14 cellular contexts compared by ENCODE assay signal in the genomic region with DNA sequence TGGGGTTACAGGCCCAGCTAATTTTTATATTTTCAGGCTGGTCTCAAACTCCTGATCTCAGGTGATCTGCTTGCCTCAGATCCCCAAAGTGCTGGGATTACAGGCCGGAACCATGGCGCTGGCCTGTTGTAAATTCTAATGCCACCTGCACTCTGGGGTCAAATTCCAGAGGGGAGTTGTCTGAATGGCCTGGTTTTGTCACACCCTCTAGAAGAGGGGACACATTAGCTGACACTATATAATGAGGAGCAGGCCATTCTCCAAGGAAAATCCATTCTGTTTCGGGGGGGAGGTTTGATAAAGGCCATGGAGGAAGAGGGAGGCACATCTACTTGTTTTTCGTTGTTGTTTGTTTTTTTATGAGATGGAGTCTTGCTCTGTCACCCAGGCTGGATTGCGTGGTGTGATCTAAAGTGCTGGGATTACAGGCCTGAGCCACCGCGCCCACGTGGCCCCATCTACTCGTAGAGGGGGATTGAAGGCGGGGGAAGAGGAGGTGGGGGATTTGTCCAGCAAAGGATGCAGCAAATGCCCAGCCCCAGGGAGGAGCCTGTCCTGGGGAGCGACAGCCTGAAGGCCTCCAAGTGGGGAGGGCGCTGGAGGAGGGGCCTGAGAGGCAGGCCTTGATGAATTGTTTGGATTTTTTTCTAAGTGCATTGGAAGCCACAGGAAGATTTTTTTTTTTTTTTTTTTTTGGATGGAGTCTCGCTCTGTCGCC.
A peak's percentile ranks its signal among the peaks of the same experiment; 100 is the strongest.
DNase-seq lines count a peak whose midpoint lies in the region; ATAC-seq and TF ChIP-seq lines count a peak whose summit lies in the region.
"Had no signal": no experiment of that assay in that cellular context is flagged by ENCODE, and none has a peak within 500 bp of the region (broad histone marks: within the 10 kb centered on the region; RNA-seq: fewer than 3 reads in every experiment).

No MANE protein-coding gene starts in this region.

- H3K9me2 ChIP-seq in GM23338 (ENCODE audit: insufficient read depth), result no peaks in the 10 kb centered on the region

- no peaks in the 10 kb centered on the region for H3K79me2 ChIP-seq in GM23338 (replicated peaks; ENCODE audit: insufficient read depth)
- H3K79me2 ChIP-seq in trophoblast cell (ENCODE audit: control insufficient read depth, insufficient read depth, low read length, poor library complexity), result no peaks in the 10 kb centered on the region

- TF ChIP-seq POLR2A in gastroesophageal sphincter (IDR thresholded peaks at IDR 0.05), result no peak

- peaks cover 19% of the 10 kb centered on the region for H3K27me3 Mint-ChIP-seq in GM23338 (ENCODE audit: insufficient read depth, low read depth, poor library complexity)
- H3K27me3 Mint-ChIP-seq: CD4-positive, alpha-beta T cell had no signal

- H3K4me3 Mint-ChIP-seq in GM23338, result no peak overlapping the region
- H3K4me3 Mint-ChIP-seq: activated CD8-positive, alpha-beta T cell treated with anti-CD3 and anti-CD28 coated beads, Interleukin-2, amount 10 ng/mL, durations not matched to agents 7 days and 5 days; activated naive CD8-positive, alpha-beta T cell treated with anti-CD3 and anti-CD28 coated beads, Interleukin-2, amount 10 ng/mL, durations not matched to agents 7 days and 5 days; CD4-positive, alpha-beta T cell had no signal

- no peak for TF ChIP-seq CTCF in GM23338 (conservative IDR thresholded peaks at IDR 0.05; ENCODE audit: low read depth in 2 of 2)
- no peak for TF ChIP-seq CTCF in gastroesophageal sphincter (IDR thresholded peaks at IDR 0.05)
- no peak for TF ChIP-seq CTCF in dorsolateral prefrontal cortex (IDR thresholded peaks at IDR 0.05 in 54 of 56, conservative IDR thresholded peaks at IDR 0.05 in 2 of 56; ENCODE audit: low read depth in 1 of 56, partially characterized antibody in 56 of 56)

- no peak overlapping the region for H3K9ac ChIP-seq in trophoblast cell (ENCODE audit: low read length)

- H3K23ac ChIP-seq in trophoblast cell (ENCODE audit: low read length), result no peak overlapping the region

- H3K14ac ChIP-seq in trophoblast cell (ENCODE audit: low read length), result peak overlapping the region; percentile 64

- peak overlapping the region; percentile 74 for H4K8ac ChIP-seq in trophoblast cell (ENCODE audit: low read depth, low read length)

- peak overlapping the region; percentile 46 for H3K18ac ChIP-seq in trophoblast cell (ENCODE audit: low read length)

- no peaks in the 10 kb centered on the region for H4K20me1 ChIP-seq in GM23338 (replicated peaks; ENCODE audit: insufficient read depth)

- intact Hi-C loops in dorsolateral prefrontal cortex (cut with DNase I), result no loop called here

- H2AK5ac ChIP-seq in trophoblast cell (ENCODE audit: low read length), result peak overlapping the region; percentile 35

- H2AFZ ChIP-seq in GM23338 (peak overlapping the region; percentile 76; the same call in 1 of the 2 replicates), trophoblast cell (ENCODE audit: insufficient read depth, low read length, poor library complexity) (peak overlapping the region; percentile 42)

- ATAC-seq in GM23338, result peak; percentile 78
- peak; percentile 80 for ATAC-seq in gastroesophageal sphincter
- ATAC-seq in GM18502 (IDR thresholded peaks at IDR 0.05; ENCODE audit: poor library complexity, unreplicated experiment), result no peak
- ATAC-seq in HG02798 (IDR thresholded peaks at IDR 0.05; ENCODE audit: poor library complexity, unreplicated experiment), result no peak
- ATAC-seq: activated CD8-positive, alpha-beta T cell treated with anti-CD3 and anti-CD28 coated beads, Interleukin-2, amount 10 ng/mL, durations not matched to agents 7 days and 5 days had no signal

- peak overlapping the region; percentile 83 for H2BK5ac ChIP-seq in trophoblast cell (ENCODE audit: low read depth, low read length, poor library complexity)

- no peak for TF ChIP-seq EP300 in gastroesophageal sphincter (IDR thresholded peaks at IDR 0.05)

- peak overlapping the region; percentile 71; the same call in 1 of the 2 replicates for H3K27ac Mint-ChIP-seq in GM23338
- H3K27ac Mint-ChIP-seq: activated CD8-positive, alpha-beta T cell treated with anti-CD3 and anti-CD28 coated beads, Interleukin-2, amount 10 ng/mL, durations not matched to agents 7 days and 5 days; activated naive CD8-positive, alpha-beta T cell treated with anti-CD3 and anti-CD28 coated beads, Interleukin-2, amount 10 ng/mL, durations not matched to agents 7 days and 5 days; CD4-positive, alpha-beta T cell had no signal

- H3K4me1 ChIP-seq in GM23338 (ENCODE audit: insufficient read depth) (peaks cover 26% of the 10 kb centered on the region), gastroesophageal sphincter (peaks cover 0 to 27% (median 14%) of the 10 kb centered on the region in 3 donors), trophoblast cell (ENCODE audit: control insufficient read depth in 1 of 2, insufficient read depth in 2 of 2, low read length in 2 of 2) (peaks cover 14 to 17% of the 10 kb centered on the region in 2 experiments)
- H3K4me1 ChIP-seq: testis had no signal

- no peaks in the 10 kb centered on the region for H3K36me3 Mint-ChIP-seq in GM23338 (ENCODE audit: low read depth)
- H3K36me3 Mint-ChIP-seq: activated naive CD8-positive, alpha-beta T cell treated with anti-CD3 and anti-CD28 coated beads, Interleukin-2, amount 10 ng/mL, durations not matched to agents 7 days and 5 days had no signal

- H3F3A ChIP-seq in GM23338 (replicated peaks; ENCODE audit: low read depth), result 0 out of 2 replicates have a peak, but pooled peaks cover 2% of the 10 kb centered on the region

- peak overlapping the region; percentile 79; the same call in 1 of the 2 replicates for H3K27ac ChIP-seq in GM23338 (ENCODE audit: low read depth)
- H3K27ac ChIP-seq in gastroesophageal sphincter, result peak overlapping the region; percentile 18 to 87 (median 84)
- H3K27ac ChIP-seq in trophoblast cell (ENCODE audit: low read depth, low read length), result peak overlapping the region; percentile 79
- no peak overlapping the region for H3K27ac ChIP-seq in dorsolateral prefrontal cortex
- H3K27ac ChIP-seq: testis had no signal

- H3K36me3 ChIP-seq in GM23338 (ENCODE audit: insufficient read depth) (no peaks in the 10 kb centered on the region), gastroesophageal sphincter (no peaks in the 10 kb centered on the region), trophoblast cell (ENCODE audit: control insufficient read depth in 1 of 2, insufficient read depth in 2 of 2, low read length in 2 of 2) (no peaks in the 10 kb centered on the region)

- peak overlapping the region; percentile 52 for H2BK120ac ChIP-seq in trophoblast cell (ENCODE audit: insufficient read depth, low read length, poor library complexity)

- WGBS in gastroesophageal sphincter (ENCODE audit: low coverage in 1 of 2), 2 donors, result 64 to 71% methylated on average over 4 to 6 of the region's 14 CpGs
- no CpG with 5 or more reads among the region's 14 CpGs for WGBS in trophoblast cell (ENCODE audit: extremely low coverage, insufficient coverage, insufficient read length)

- H4K91ac ChIP-seq in trophoblast cell (ENCODE audit: low read depth, low read length), result peak overlapping the region; percentile 90

- peaks cover 23% of the 10 kb centered on the region for H3K79me1 ChIP-seq in trophoblast cell (ENCODE audit: low read length)

- H3K4me3 ChIP-seq in GM23338, result no peak overlapping the region
- no peak overlapping the region for H3K4me3 ChIP-seq in gastroesophageal sphincter
- no peak overlapping the region for H3K4me3 ChIP-seq in trophoblast cell (ENCODE audit: low read depth, low read length)
- no peak overlapping the region for H3K4me3 ChIP-seq in dorsolateral prefrontal cortex
- H3K4me3 ChIP-seq: testis had no signal

- H3K4me1 Mint-ChIP-seq in GM23338, result peaks cover 29% of the 10 kb centered on the region

- H3K9me3 Mint-ChIP-seq in GM23338, result 0 out of 3 replicates have a peak, but pooled peaks cover 2% of the 10 kb centered on the region
- H3K9me3 Mint-ChIP-seq: activated naive CD8-positive, alpha-beta T cell treated with anti-CD3 and anti-CD28 coated beads, Interleukin-2, amount 10 ng/mL, durations not matched to agents 7 days and 5 days; CD4-positive, alpha-beta T cell had no signal

- peak overlapping the region; percentile 59 for H2BK12ac ChIP-seq in trophoblast cell (ENCODE audit: low read length)

- H3K27me3 ChIP-seq in GM23338 (ENCODE audit: insufficient read depth), result no peaks in the 10 kb centered on the region
- no peaks in the 10 kb centered on the region for H3K27me3 ChIP-seq in gastroesophageal sphincter
- H3K27me3 ChIP-seq in trophoblast cell (ENCODE audit: insufficient read depth, low read length), result no peaks in the 10 kb centered on the region
- peaks cover 0 to 4% (median 0%) of the 10 kb centered on the region in 45 donors for H3K27me3 ChIP-seq in dorsolateral prefrontal cortex
- H3K27me3 ChIP-seq: testis had no signal

- peak overlapping the region; percentile 13 for H3K4ac ChIP-seq in trophoblast cell (ENCODE audit: low read depth, low read length)

- peak overlapping the region; percentile 61 for H3K4me2 ChIP-seq in GM23338
- no peak overlapping the region for H3K4me2 ChIP-seq in trophoblast cell (ENCODE audit: low read length)

- H3K9me3 ChIP-seq in gastroesophageal sphincter, result no peaks in the 10 kb centered on the region
- no peaks in the 10 kb centered on the region for H3K9me3 ChIP-seq in trophoblast cell (ENCODE audit: insufficient read depth, low read depth, low read length)
- H3K9me3 ChIP-seq: testis had no signal

- DNase-seq in GM23338 (ENCODE audit: low spot score), result peak; percentile 70
- DNase-seq in SK-N-DZ (ENCODE audit: low spot score), result peak; percentile 9
- DNase-seq in trophoblast cell, result peak; percentile 75 to 76
- no peak for DNase-seq in dorsolateral prefrontal cortex
- no peak for DNase-seq in OCI-M2 (lab: John Stamatoyannopoulos, UW; ENCODE audit: unreplicated experiment)
- DNase-seq: activated CD8-positive, alpha-beta T cell treated with anti-CD3 and anti-CD28 coated beads, Interleukin-2, amount 10 ng/mL, durations not matched to agents 7 days and 5 days; activated naive CD8-positive, alpha-beta T cell treated with anti-CD3 and anti-CD28 coated beads, Interleukin-2, amount 10 ng/mL, durations not matched to agents 7 days and 5 days; CD4-positive, alpha-beta T cell; erythroblast; stimulated activated CD4-positive, alpha-beta T cell treated with anti-CD3 and anti-CD28 coated beads, Interleukin-2, amount 100 ng/mL, for 24 hours; testis had no signal

- H4K12ac ChIP-seq in trophoblast cell (ENCODE audit: low read depth, low read length), result no peak overlapping the region

TF ChIP-seq in GM23338, 12 proteins besides CTCF, POLR2A, EP300 and RAD21 (continues in another document):
- no peak for TF ChIP-seq EZH2phosphoT487 (IDR thresholded peaks at IDR 0.05; ENCODE audit: unreplicated experiment)

Comparison
In these comparisons a context has a peak if more than half of its experiments do, and no peak if none do; other contexts are left out.
1. ATAC-seq: peak in GM23338 (single experiment) and gastroesophageal sphincter (single experiment); none in GM18502 (single experiment) and HG02798 (single experiment).
2. DNase-seq: peak in GM23338 (single experiment), SK-N-DZ (single experiment) and trophoblast cell (2 of 2); none in dorsolateral prefrontal cortex (0 of 10) and OCI-M2 (single experiment).
3. H3K27ac ChIP-seq: peak in GM23338 (single experiment), gastroesophageal sphincter (4 of 4) and trophoblast cell (single experiment); none in dorsolateral prefrontal cortex (0 of 59).